ENCODE assay signal across 24 cellular contexts in genomic region chr6:53704700-53705099, GRCh38.
"Had no signal": no experiment of that assay in that cellular context is flagged by ENCODE, and none has a peak within 500 bp of the region (broad histone marks: within the 10 kb centered on the region; RNA-seq: fewer than 3 reads in every experiment).

No MANE protein-coding gene starts in this region.

- ATAC-seq: natural killer cell; pancreas; psoas muscle; right cardiac atrium; right lobe of liver; stimulated activated effector memory CD8-positive, alpha-beta T cell treated with anti-CD3 and anti-CD28 coated beads, Interleukin-12 subunit alpha, Interleukin-12 subunit beta, amount 100 ng/mL, for 72 hours; stimulated activated naive B cell treated with anti-CD40 and anti-IgM and Interleukin-4, amounts not matched to agents 10 μg/mL and 1 μg/mL and 100 μg/mL, for 72 hours had no signal

- H3K9ac ChIP-seq: neural progenitor cell had no signal

- H3K9me3 ChIP-seq: pancreas, psoas muscle, right lobe of liver, sigmoid colon, stomach, thoracic aorta, thyroid gland, tibial nerve, upper lobe of left lung, vagina had no signal

- H3K27me3 ChIP-seq: neural progenitor cell, pancreas, right lobe of liver, sigmoid colon, stomach, thyroid gland, tibial nerve, upper lobe of left lung, vagina had no signal

- H3K4me1 ChIP-seq: pancreas, right lobe of liver, sigmoid colon, stomach, tibial nerve, upper lobe of left lung, vagina had no signal

- H3K36me3 ChIP-seq: neural progenitor cell, pancreas, right lobe of liver, sigmoid colon, stomach, thoracic aorta, thyroid gland, tibial nerve, upper lobe of left lung, vagina had no signal

- H3K27ac ChIP-seq: neural progenitor cell, pancreas, psoas muscle, right lobe of liver, sigmoid colon, stomach, thoracic aorta, thyroid gland, tibial nerve, upper lobe of left lung, vagina had no signal

- DNase-seq: natural killer cell; occipital lobe; pancreas; psoas muscle; right cardiac atrium; right lobe of liver; sigmoid colon; small intestine; stimulated activated CD4-positive, alpha-beta T cell treated with anti-CD3 and anti-CD28 coated beads, Interleukin-15, amount 100 ng/mL, for 24 hours; stimulated activated CD4-positive, alpha-beta T cell treated with anti-CD3 and anti-CD28 coated beads, Interleukin-2, amount 100 ng/mL, for 24 hours; stimulated activated CD4-positive, alpha-beta T cell treated with anti-CD3 and anti-CD28 coated beads, Interleukin-2, amount 100 ng/mL, for 48 hours; stimulated activated CD4-positive, alpha-beta T cell treated with anti-CD3 and anti-CD28 coated beads, Interleukin-4, amount 100 ng/mL, for 24 hours; stimulated activated naive B cell treated with anti-CD40 and anti-IgM and Interleukin-4, amounts not matched to agents 10 μg/mL and 1 μg/mL and 100 μg/mL, for 72 hours; stimulated activated naive CD4-positive, alpha-beta T cell treated with Interleukin-2 at 50 U/mL for 16 hours; stomach; thyroid gland; trophoblast cell; upper lobe of left lung had no signal

- FAIRE-seq: pancreas, small intestine, urothelium cell line had no signal

- H3K4me3 ChIP-seq: neural progenitor cell, pancreas, psoas muscle, right lobe of liver, sigmoid colon, stomach, thoracic aorta, thyroid gland, tibial nerve, upper lobe of left lung, vagina had no signal

- H3K4me2 ChIP-seq: neural progenitor cell had no signal
